Comparison of ENCODE assay signal across 21 cellular contexts in genomic region chrX:149611619-149612018, GRCh38. TPM values are rescaled to one million over a fixed set of nuclear protein-coding genes. Genes with fewer than 3 reads are reported as not detected.
A peak's percentile ranks its signal among the peaks of the same experiment; 100 is the strongest.
DNase-seq lines count a peak whose midpoint lies in the region; ATAC-seq and TF ChIP-seq lines count a peak whose summit lies in the region.
"Had no signal": no experiment of that assay in that cellular context is flagged by ENCODE, and none has a peak within 500 bp of the region (broad histone marks: within the 10 kb centered on the region; RNA-seq: fewer than 3 reads in every experiment).

No MANE protein-coding gene starts in this region.

- H3K9me3 Mint-ChIP-seq in activated B cell treated with CpG ODN at 0.5 μM for 24 hours (no peaks in the 10 kb centered on the region), memory B cell (no peaks in the 10 kb centered on the region)
- no peaks in the 10 kb centered on the region for H3K9me3 Mint-ChIP-seq in stimulated activated naive B cell treated with anti-CD40 and anti-IgM and Interleukin-4, amounts not matched to agents 10 μg/mL and 1 μg/mL and 100 μg/mL, for 72 hours
- H3K9me3 Mint-ChIP-seq: CD4-positive, alpha-beta T cell had no signal

- H3K4me1 ChIP-seq in cardiac muscle cell (ENCODE audit: low read depth) = no peaks in the 10 kb centered on the region
- H3K4me1 ChIP-seq: BE2C had no signal

- TF ChIP-seq CTCF in cardiac muscle cell (IDR thresholded peaks at IDR 0.05; ENCODE audit: low read depth, low read length) = no peak
- no peak for TF ChIP-seq CTCF in activated B cell treated with CpG ODN at 0.5 μM for 24 hours (IDR thresholded peaks at IDR 0.05)

- POLR2A ChIA-PET in activated B cell treated with CpG ODN at 0.5 μM for 24 hours (lab: Charles Lee) = no interaction called here

- H3K4me1 Mint-ChIP-seq in activated B cell treated with CpG ODN at 0.5 μM for 24 hours (peaks cover 1% of the 10 kb centered on the region), memory B cell (peaks cover 6% of the 10 kb centered on the region)
- peaks cover 2 to 23% of the 10 kb centered on the region in 2 donors for H3K4me1 Mint-ChIP-seq in stimulated activated naive B cell treated with anti-CD40 and anti-IgM and Interleukin-4, amounts not matched to agents 10 μg/mL and 1 μg/mL and 100 μg/mL, for 72 hours

- H3K9me3 ChIP-seq in cardiac muscle cell (ENCODE audit: low read depth) = no peaks in the 10 kb centered on the region
- H3K9me3 ChIP-seq: BE2C, Caco-2, HAP-1 had no signal

- H3K4me3 Mint-ChIP-seq in activated B cell treated with CpG ODN at 0.5 μM for 24 hours (no peak overlapping the region), memory B cell (no peak overlapping the region)
- no peak overlapping the region for H3K4me3 Mint-ChIP-seq in stimulated activated naive B cell treated with anti-CD40 and anti-IgM and Interleukin-4, amounts not matched to agents 10 μg/mL and 1 μg/mL and 100 μg/mL, for 72 hours
- H3K4me3 Mint-ChIP-seq: CD4-positive, alpha-beta T cell had no signal

- H3K27me3 ChIP-seq in cardiac muscle cell = no peaks in the 10 kb centered on the region
- H3K27me3 ChIP-seq: BE2C had no signal

- peak overlapping the region; percentile 20 for H3K27ac Mint-ChIP-seq in activated B cell treated with CpG ODN at 0.5 μM for 24 hours
- peak overlapping the region; percentile 62 for H3K27ac Mint-ChIP-seq in memory B cell
- H3K27ac Mint-ChIP-seq in stimulated activated naive B cell treated with anti-CD40 and anti-IgM and Interleukin-4, amounts not matched to agents 10 μg/mL and 1 μg/mL and 100 μg/mL, for 72 hours = peak overlapping the region; percentile 21
- H3K27ac Mint-ChIP-seq: CD4-positive, alpha-beta T cell had no signal

- no peak for DNase-seq in cardiac muscle cell (ENCODE audit: low read depth in 1 of 2, low spot score in 1 of 2)
- DNase-seq in cardiac septum (ENCODE audit: low spot score) = no peak
- DNase-seq in activated B cell treated with CpG ODN at 0.5 μM for 24 hours = no peak
- DNase-seq in memory B cell (ENCODE audit: low spot score in 2 of 2) = no peak
- no peak for DNase-seq in stimulated activated naive B cell treated with anti-CD40 and anti-IgM and Interleukin-4, amounts not matched to agents 10 μg/mL and 1 μg/mL and 100 μg/mL, for 72 hours
- DNase-seq in SIG-M5 (lab: John Stamatoyannopoulos, UW) = no peak
- DNase-seq: ACHN; BE2C; C1 segment of cervical spinal cord; Caco-2; CD4-positive, alpha-beta T cell; DMS79; GDM1; GM23248 had no signal

- H3K36me3 ChIP-seq in cardiac muscle cell = no peaks in the 10 kb centered on the region
- H3K36me3 ChIP-seq: BE2C had no signal

- ATAC-seq in activated B cell treated with CpG ODN at 0.5 μM for 24 hours (ENCODE audit: low read depth) = no peak
- ATAC-seq in memory B cell (ENCODE audit: low read depth) = no peak
- ATAC-seq in stimulated activated naive B cell treated with anti-CD40 and anti-IgM and Interleukin-4, amounts not matched to agents 10 μg/mL and 1 μg/mL and 100 μg/mL, for 72 hours (replicated peaks) = no peak
- no peak for ATAC-seq in HG02642 (IDR thresholded peaks at IDR 0.05; ENCODE audit: poor library complexity, unreplicated experiment)
- ATAC-seq in HG02973 (IDR thresholded peaks at IDR 0.05; ENCODE audit: unreplicated experiment) = no peak

- H3K27me3 Mint-ChIP-seq in activated B cell treated with CpG ODN at 0.5 μM for 24 hours (no peaks in the 10 kb centered on the region), memory B cell (no peaks in the 10 kb centered on the region)
- no peaks in the 10 kb centered on the region for H3K27me3 Mint-ChIP-seq in stimulated activated naive B cell treated with anti-CD40 and anti-IgM and Interleukin-4, amounts not matched to agents 10 μg/mL and 1 μg/mL and 100 μg/mL, for 72 hours
- H3K27me3 Mint-ChIP-seq: CD4-positive, alpha-beta T cell had no signal

- H3K36me3 Mint-ChIP-seq in activated B cell treated with CpG ODN at 0.5 μM for 24 hours (ENCODE audit: low read depth) (peaks cover 19% of the 10 kb centered on the region), memory B cell (peaks cover 4% of the 10 kb centered on the region)
- H3K36me3 Mint-ChIP-seq in stimulated activated naive B cell treated with anti-CD40 and anti-IgM and Interleukin-4, amounts not matched to agents 10 μg/mL and 1 μg/mL and 100 μg/mL, for 72 hours = peaks cover 7 to 13% of the 10 kb centered on the region in 2 donors

- CTCF ChIA-PET in activated B cell treated with CpG ODN at 0.5 μM for 24 hours (lab: Charles Lee) = no interaction called here

- H3K4me3 ChIP-seq in cardiac muscle cell = no peak overlapping the region
- H3K4me3 ChIP-seq: GM23248, HAP-1 had no signal

- intact Hi-C loops in cardiac septum (cut with DNase I) (no loop called here), activated B cell treated with CpG ODN at 0.5 μM for 24 hours (cut with micrococcal nuclease) (loop anchor here (2.0 kb wide), 1 partner anchor 19 kb away; the partner anchor contains the start of gene TMEM185A)

- H3K27ac ChIP-seq in cardiac muscle cell = peak overlapping the region; percentile 22
- H3K27ac ChIP-seq: GM23248, HL-60 had no signal

RNA-seq across cellular contexts. Expression of gene HSFX2, which starts 16.5 kb away (rescaled TPM):
- not detected in 2 replicates for total RNA-seq in cardiac muscle cell
- polyA plus RNA-seq in cardiac muscle cell = 0.43 TPM in 1 of 2 replicates, not detected in the other
- not detected for total RNA-seq in cardiac septum
- total RNA-seq in activated B cell treated with CpG ODN at 0.5 μM for 24 hours = 0.33 and 0.51 TPM in 2 replicates
- total RNA-seq: CD4-positive, alpha-beta T cell; Daoy; H4; HT1080 had no signal
- polyA plus RNA-seq: GM23248 had no signal

RNA-seq across cellular contexts. Expression of gene TMEM185A, which starts 20.0 kb away (rescaled TPM):
- total RNA-seq in cardiac muscle cell (55.5 and 107 TPM in 2 replicates), cardiac septum (30.2 TPM), activated B cell treated with CpG ODN at 0.5 μM for 24 hours (17.4 and 19.1 TPM in 2 replicates)
- 62.5 and 84.3 TPM in 2 replicates for polyA plus RNA-seq in cardiac muscle cell

RNA-seq across cellular contexts. Expression of gene MAGEA9B, which starts 24.4 kb away (rescaled TPM):
- total RNA-seq in cardiac muscle cell (not detected in 2 replicates), cardiac septum (not detected), activated B cell treated with CpG ODN at 0.5 μM for 24 hours (not detected in 2 replicates)
- polyA plus RNA-seq in cardiac muscle cell = not detected in 2 replicates
- total RNA-seq: Caco-2; CD4-positive, alpha-beta T cell; GM23248; H4 had no signal
- polyA plus RNA-seq: GM23248 had no signal
